Comparison of ENCODE assay signal across 19 cellular contexts in genomic region chr7:93171606-93172226, GRCh38. TPM values are rescaled to one million over a fixed set of nuclear protein-coding genes. Genes with fewer than 3 reads are reported as not detected.
"Had no signal": no experiment of that assay in that cellular context is flagged by ENCODE, and none has a peak within 500 bp of the region (broad histone marks: within the 10 kb centered on the region; RNA-seq: fewer than 3 reads in every experiment).

No MANE protein-coding gene starts in this region.

- H3K27me3 ChIP-seq: hepatocyte, left lung, ovary, right lobe of liver had no signal

- H3K9me3 ChIP-seq: ovary, right lobe of liver had no signal

- H2AFZ ChIP-seq: hepatocyte had no signal

- H3K4me1 ChIP-seq: left lung, right lobe of liver had no signal

- H3K4me2 ChIP-seq: hepatocyte had no signal

- H3K79me2 ChIP-seq: hepatocyte had no signal

- ATAC-seq: left lung; right lobe of liver; stimulated activated naive CD8-positive, alpha-beta T cell treated with anti-CD3 and anti-CD28 coated beads, Interleukin-15, amount 100 ng/mL, for 72 hours had no signal

- H3K27ac Mint-ChIP-seq: activated naive CD8-positive, alpha-beta T cell treated with anti-CD3 and anti-CD28 coated beads, Interleukin-2, amount 10 ng/mL, durations not matched to agents 7 days and 5 days; brain; dendritic cell treated with granulocyte-macrophage colony-stimulating factor and Interleukin-4, amounts not matched to agents 40 ng/mL and 50 ng/mL, for 4 days; naive B cell; stimulated activated naive CD8-positive, alpha-beta T cell treated with anti-CD3 and anti-CD28 coated beads, Interleukin-15, amount 100 ng/mL, for 72 hours; T-helper 2 cell treated with Interferon-gamma antibody and Interleukin-4, amounts not matched to agents 5 μg/mL and 100 μg/mL, for 36 hours; type B pancreatic cell had no signal

- H3K4me3 ChIP-seq: hepatocyte, left lung, ovary, right lobe of liver had no signal

- H3K4me1 Mint-ChIP-seq: activated naive CD8-positive, alpha-beta T cell treated with anti-CD3 and anti-CD28 coated beads, Interleukin-2, amount 10 ng/mL, durations not matched to agents 7 days and 5 days; brain; naive B cell; stimulated activated naive CD8-positive, alpha-beta T cell treated with anti-CD3 and anti-CD28 coated beads, Interleukin-15, amount 100 ng/mL, for 72 hours had no signal

- H3K36me3 ChIP-seq: left lung, ovary, right lobe of liver had no signal

- H3K27ac ChIP-seq: hepatocyte, left lung, ovary, right lobe of liver had no signal

- H3K36me3 Mint-ChIP-seq: brain, type B pancreatic cell had no signal

- H3K4me3 Mint-ChIP-seq: activated naive CD8-positive, alpha-beta T cell treated with anti-CD3 and anti-CD28 coated beads, Interleukin-2, amount 10 ng/mL, durations not matched to agents 7 days and 5 days; brain; dendritic cell treated with granulocyte-macrophage colony-stimulating factor and Interleukin-4, amounts not matched to agents 40 ng/mL and 50 ng/mL, for 4 days; naive B cell; stimulated activated naive CD8-positive, alpha-beta T cell treated with anti-CD3 and anti-CD28 coated beads, Interleukin-15, amount 100 ng/mL, for 72 hours; T-helper 2 cell treated with Interferon-gamma antibody and Interleukin-4, amounts not matched to agents 5 μg/mL and 100 μg/mL, for 36 hours; type B pancreatic cell had no signal

- DNase-seq: activated CD4-positive, alpha-beta T cell treated with anti-CD3 and anti-CD28 coated beads, Interleukin-2, amount 50 U/mL, for 4 hours; activated naive CD4-positive, alpha-beta T cell; activated naive CD8-positive, alpha-beta T cell treated with anti-CD3 and anti-CD28 coated beads, Interleukin-2, amount 10 ng/mL, durations not matched to agents 7 days and 5 days; activated T-cell treated with anti-CD3 and anti-CD28 coated beads for 4 hours; cerebellar nuclear complex; effector memory CD4-positive, alpha-beta T cell; left lung; naive B cell; ovary; right lobe of liver; stimulated activated naive CD8-positive, alpha-beta T cell treated with anti-CD3 and anti-CD28 coated beads, Interleukin-15, amount 100 ng/mL, for 72 hours had no signal

RNA-seq across cellular contexts. Expression of gene HEPACAM2, which starts 54.6 kb away (rescaled TPM):
- total RNA-seq: activated naive CD8-positive, alpha-beta T cell treated with anti-CD3 and anti-CD28 coated beads, Interleukin-2, amount 10 ng/mL, durations not matched to agents 7 days and 5 days; glomerular endothelial cell; left lung; mononuclear cell; ovary; right lobe of liver had no signal
- polyA plus RNA-seq: keratinocyte, ovary had no signal
